In genomic region chr15:34342737-34343575, GRCh38 we compare ENCODE assay signal across 8 cellular contexts. TPM values are rescaled to one million over a fixed set of nuclear protein-coding genes. Genes with fewer than 3 reads are reported as not detected.
A peak's percentile ranks its signal among the peaks of the same experiment; 100 is the strongest.
DNase-seq lines count a peak whose midpoint lies in the region; ATAC-seq and TF ChIP-seq lines count a peak whose summit lies in the region.

TSS of gene NOP10 (minus strand) at chr15:34343136. CDS start at chr15:34343073, 63 bp downstream.
A gene with protein sequence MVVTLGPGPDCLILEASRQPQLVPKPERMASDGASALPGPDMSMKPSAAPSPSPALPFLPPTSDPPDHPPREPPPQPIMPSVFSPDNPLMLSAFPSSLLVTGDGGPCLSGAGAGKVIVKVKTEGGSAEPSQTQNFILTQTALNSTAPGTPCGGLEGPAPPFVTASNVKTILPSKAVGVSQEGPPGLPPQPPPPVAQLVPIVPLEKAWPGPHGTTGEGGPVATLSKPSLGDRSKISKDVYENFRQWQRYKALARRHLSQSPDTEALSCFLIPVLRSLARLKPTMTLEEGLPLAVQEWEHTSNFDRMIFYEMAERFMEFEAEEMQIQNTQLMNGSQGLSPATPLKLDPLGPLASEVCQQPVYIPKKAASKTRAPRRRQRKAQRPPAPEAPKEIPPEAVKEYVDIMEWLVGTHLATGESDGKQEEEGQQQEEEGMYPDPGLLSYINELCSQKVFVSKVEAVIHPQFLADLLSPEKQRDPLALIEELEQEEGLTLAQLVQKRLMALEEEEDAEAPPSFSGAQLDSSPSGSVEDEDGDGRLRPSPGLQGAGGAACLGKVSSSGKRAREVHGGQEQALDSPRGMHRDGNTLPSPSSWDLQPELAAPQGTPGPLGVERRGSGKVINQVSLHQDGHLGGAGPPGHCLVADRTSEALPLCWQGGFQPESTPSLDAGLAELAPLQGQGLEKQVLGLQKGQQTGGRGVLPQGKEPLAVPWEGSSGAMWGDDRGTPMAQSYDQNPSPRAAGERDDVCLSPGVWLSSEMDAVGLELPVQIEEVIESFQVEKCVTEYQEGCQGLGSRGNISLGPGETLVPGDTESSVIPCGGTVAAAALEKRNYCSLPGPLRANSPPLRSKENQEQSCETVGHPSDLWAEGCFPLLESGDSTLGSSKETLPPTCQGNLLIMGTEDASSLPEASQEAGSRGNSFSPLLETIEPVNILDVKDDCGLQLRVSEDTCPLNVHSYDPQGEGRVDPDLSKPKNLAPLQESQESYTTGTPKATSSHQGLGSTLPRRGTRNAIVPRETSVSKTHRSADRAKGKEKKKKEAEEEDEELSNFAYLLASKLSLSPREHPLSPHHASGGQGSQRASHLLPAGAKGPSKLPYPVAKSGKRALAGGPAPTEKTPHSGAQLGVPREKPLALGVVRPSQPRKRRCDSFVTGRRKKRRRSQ (plus strand): TSS chr15:34343315. CDS start chr15:34343697, 382 bp downstream.

- peak within 1 kb of the TSS; percentile 77 for H3K4me2 ChIP-seq in Karpas-422 (ENCODE audit: low read depth, low read length, poor library complexity, severe bottlenecking)

- H3K27ac ChIP-seq in Karpas-422 (ENCODE audit: low read length) (peak within 1 kb of the TSS; percentile 76), Peyer's patch (peak within 1 kb of the TSS; percentile 82 to 93 (median 90))

- H3K36me3 Mint-ChIP-seq in natural killer cell: no peaks in the 10 kb centered on the region

- H3K9me3 Mint-ChIP-seq in natural killer cell: no peaks in the 10 kb centered on the region

- peak within 1 kb of the TSS; percentile 90 for H3K9ac ChIP-seq in Karpas-422 (ENCODE audit: low read length)

- peak within 1 kb of the TSS; percentile 88 for H3K4me3 Mint-ChIP-seq in natural killer cell

- H3K4me3 ChIP-seq in Karpas-422 (ENCODE audit: low read length): peak within 1 kb of the TSS; percentile 95
- H3K4me3 ChIP-seq in Peyer's patch: peak within 1 kb of the TSS; percentile 65 to 85 (median 69)
- peak within 1 kb of the TSS; percentile 100 for H3K4me3 ChIP-seq in fibroblast of mammary gland (ENCODE audit: control insufficient read depth, low read depth, low read length)

- H2AFZ ChIP-seq in Karpas-422 (ENCODE audit: low read length): peak within 1 kb of the TSS; percentile 97

- no peaks in the 10 kb centered on the region for H3K9me3 ChIP-seq in Karpas-422 (ENCODE audit: low read length)
- no peaks in the 10 kb centered on the region for H3K9me3 ChIP-seq in Peyer's patch

- no peak within 1 kb of the TSS for H3K27ac Mint-ChIP-seq in natural killer cell

- H3K27me3 ChIP-seq in Karpas-422 (ENCODE audit: low read length) (no peaks in the 10 kb centered on the region), Peyer's patch (no peaks in the 10 kb centered on the region)

- peaks cover 11 to 12% of the 10 kb centered on the region in 2 donors for H3K4me1 Mint-ChIP-seq in natural killer cell

- H3K27me3 Mint-ChIP-seq in natural killer cell (ENCODE audit: low read depth in 2 of 2): peaks cover 0 to 2% of the 10 kb centered on the region in 2 donors

- H3K79me2 ChIP-seq in Karpas-422 (ENCODE audit: low read length): peaks cover 22% of the 10 kb centered on the region

- H3K36me3 ChIP-seq in Karpas-422 (ENCODE audit: insufficient read depth, low read length): no peaks in the 10 kb centered on the region
- peaks cover 0 to 11% (median 0%) of the 10 kb centered on the region in 3 donors for H3K36me3 ChIP-seq in Peyer's patch

- H3K9me2 ChIP-seq in Karpas-422 (replicated peaks; ENCODE audit: insufficient read depth, low read length): no peaks in the 10 kb centered on the region

- no peaks in the 10 kb centered on the region for H4K20me1 ChIP-seq in Karpas-422 (ENCODE audit: insufficient read depth, low read depth, low read length)

- peak; percentile 52 to 80 for TF ChIP-seq POLR2A in Peyer's patch (IDR thresholded peaks at IDR 0.05)

- H3K4me1 ChIP-seq in Karpas-422 (ENCODE audit: low read length): peaks cover 18% of the 10 kb centered on the region
- peaks cover 0 to 14% (median 0%) of the 10 kb centered on the region in 4 donors for H3K4me1 ChIP-seq in Peyer's patch

- intact Hi-C loops in natural killer cell (cut with micrococcal nuclease): loop anchor here (1.0 kb wide), 1 partner anchor 24 kb away; the partner anchor contains the start of gene LPCAT4

- DNase-seq in Daoy (ENCODE audit: low read depth) (peak; percentile 92), Karpas-422 (peak; percentile 96), Peyer's patch (peak; percentile 91 to 96 (median 95)), activated T-helper 1 cell treated with Interleukin-2 at 50 U/mL for 16 hours (ENCODE audit: low read depth) (peak; percentile 86), fibroblast of mammary gland (ENCODE audit: low read depth) (peak; percentile 92), natural killer cell (peak; percentile 91)
- peak; percentile 82 to 93 (median 88) for DNase-seq in stimulated activated naive CD4-positive, alpha-beta T cell (lab: John Stamatoyannopoulos, UW)

- ATAC-seq in GM21786 (IDR thresholded peaks at IDR 0.05; ENCODE audit: unreplicated experiment): peak; percentile 91
- ATAC-seq in natural killer cell: peak; percentile 91 to 96 (median 93)

- TF ChIP-seq CTCF in Peyer's patch (IDR thresholded peaks at IDR 0.05) (peak; percentile 92 to 99 (median 97)), fibroblast of mammary gland (conservative IDR thresholded peaks at IDR 0.05; ENCODE audit: control insufficient read depth, insufficient read depth, low read depth, low read length) (peak; percentile 95), natural killer cell (IDR thresholded peaks at IDR 0.05) (peak; percentile 98)

RNA-seq across cellular contexts. Expression of gene NOP10, which starts in this region (rescaled TPM):
- total RNA-seq in Daoy (2014; rRNA removed; shearing (Covaris generic)): 241 and 246 TPM in 2 replicates
- total RNA-seq in Karpas-422 (2014; rRNA removed; shearing (Covaris generic); ENCODE audit: low replicate concordance): 148 and 448 TPM in 2 replicates
- total RNA-seq in Peyer's patch (100 to 1,000 TPM in 2 of 4 donors, 10 to 100 TPM in 2; 56.2 to 143 (median 96.3) TPM), natural killer cell (10 to 100 TPM; 56.6 to 69.9 (median 56.7) TPM)

RNA-seq across cellular contexts. Expression of the second gene that starts in this region (rescaled TPM):
- total RNA-seq in Daoy (2014; rRNA removed; shearing (Covaris generic)): not detected in 2 replicates
- not detected in 2 replicates for total RNA-seq in Karpas-422 (2014; rRNA removed; shearing (Covaris generic); ENCODE audit: low replicate concordance)
- not detected for total RNA-seq in Peyer's patch
- total RNA-seq in natural killer cell: not detected

Comparison
In these comparisons a context has a peak if more than half of its experiments do, and no peak if none do; other contexts are left out.
1. Peak in every context shown above with its lines: DNase-seq, ATAC-seq, H3K4me3 ChIP-seq and H3K27ac ChIP-seq.